9 cellular contexts compared by ENCODE assay signal in the genomic region with DNA sequence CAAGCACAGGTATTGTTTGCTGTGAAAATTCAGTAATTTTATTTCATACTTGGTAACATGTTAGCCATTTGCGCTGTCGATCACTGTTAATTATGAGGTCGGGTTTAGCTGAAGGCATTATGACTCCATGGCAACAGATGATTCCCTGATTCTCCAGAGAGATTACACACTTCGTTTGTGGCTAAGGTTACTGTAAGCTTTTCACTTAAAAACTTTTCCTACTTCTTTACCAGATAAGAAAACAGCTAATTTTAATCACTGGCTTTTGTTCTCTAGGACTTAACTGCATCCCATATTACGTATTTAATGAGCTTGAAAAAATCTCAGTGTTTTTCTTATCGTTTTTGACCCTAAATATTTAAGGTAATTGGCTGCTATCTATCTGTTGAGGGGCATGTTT. TPM values are rescaled to one million over a fixed set of nuclear protein-coding genes. Genes with fewer than 3 reads are reported as not detected.
A peak's percentile ranks its signal among the peaks of the same experiment; 100 is the strongest.
DNase-seq lines count a peak whose midpoint lies in the region; ATAC-seq and TF ChIP-seq lines count a peak whose summit lies in the region.
"Had no signal": no experiment of that assay in that cellular context is flagged by ENCODE, and none has a peak within 500 bp of the region (broad histone marks: within the 10 kb centered on the region; RNA-seq: fewer than 3 reads in every experiment).

No MANE protein-coding gene starts in this region.

- DNase-seq in GM23248, result peak; percentile 27
- peak; percentile 52 for DNase-seq in NCI-H1436 treated with DMSO at 0.1 percent for 48 hours (lab: John Stamatoyannopoulos, UW)
- peak; percentile 47 for DNase-seq in mammary epithelial cell
- DNase-seq in activated naive CD4-positive, alpha-beta T cell treated with Interleukin-2 at 50 U/mL for 16 hours, result no peak
- no peak for DNase-seq in NCI-H510A treated with DMSO at 0.1 percent for 48 hours (lab: John Stamatoyannopoulos, UW)
- DNase-seq: body of pancreas; effector memory CD8-positive, alpha-beta T cell had no signal

- H3K9me2 ChIP-seq in GM23248 (ENCODE audit: insufficient read depth), result no peaks in the 10 kb centered on the region
- H3K9me2 ChIP-seq in neural cell (ENCODE audit: insufficient read depth, low read length), result no peaks in the 10 kb centered on the region

- BruUV-seq in mammary epithelial cell (replicated peaks; lab: Mats Ljungman, UMichigan), result no TSS peak

- H3K4me1 ChIP-seq in GM23248 (ENCODE audit: insufficient read depth), result peaks cover 29% of the 10 kb centered on the region
- H3K4me1 ChIP-seq in mammary epithelial cell (ENCODE audit: insufficient read depth, low read length), result peaks cover 20% of the 10 kb centered on the region

- no peaks in the 10 kb centered on the region for H3K36me3 ChIP-seq in GM23248 (ENCODE audit: low read depth)
- H3K36me3 ChIP-seq in mammary epithelial cell (ENCODE audit: insufficient read depth, low read length), result no peaks in the 10 kb centered on the region
- H3K36me3 ChIP-seq in neural cell (ENCODE audit: insufficient read depth, low read length), result no peaks in the 10 kb centered on the region

- no peak overlapping the region for H3K27ac ChIP-seq in GM23248
- H3K27ac ChIP-seq in mammary epithelial cell (ENCODE audit: insufficient read depth, low read depth, low read length), result peak overlapping the region; percentile 82
- no peak overlapping the region for H3K27ac ChIP-seq in neural cell (ENCODE audit: low read length)
- H3K27ac ChIP-seq: body of pancreas had no signal

- H3K79me2 ChIP-seq in GM23248 (ENCODE audit: insufficient read depth) (peaks cover 73% of the 10 kb centered on the region), mammary epithelial cell (ENCODE audit: insufficient read depth, low read length) (peaks cover 77% of the 10 kb centered on the region), neural cell (replicated peaks; ENCODE audit: insufficient read depth, low read length) (peaks cover 55% of the 10 kb centered on the region)

- no peak for ATAC-seq in GM18873 (IDR thresholded peaks at IDR 0.05; ENCODE audit: low FRiP score, unreplicated experiment)
- ATAC-seq: body of pancreas; effector memory CD8-positive, alpha-beta T cell had no signal

- H3F3A ChIP-seq in GM23248 (ENCODE audit: insufficient read depth) (no peaks in the 10 kb centered on the region), neural cell (ENCODE audit: insufficient read depth, low read length, poor library complexity, severe bottlenecking) (peaks cover 8% of the 10 kb centered on the region)

- H3K9ac ChIP-seq in GM23248, result no peak overlapping the region
- peak overlapping the region; percentile 52 for H3K9ac ChIP-seq in mammary epithelial cell (ENCODE audit: insufficient read depth, low read length)
- no peak overlapping the region for H3K9ac ChIP-seq in neural cell (ENCODE audit: low read length)

- CTCF ChIA-PET in mammary epithelial cell (lab: Charles Lee; ENCODE audit: low non-redundant PET), result no interaction called here

- 65 to 68% methylated on average over 6 of the region's 6 CpGs for WGBS in GM23248 (ENCODE audit: low coverage in 1 of 2, low lambda C conversion rate in 2 of 2, missing lambda C conversion rate in 2 of 2), 2 experiments
- 51% methylated on average over 6 of the region's 6 CpGs for WGBS in mammary epithelial cell (ENCODE audit: low coverage, missing lambda C conversion rate)

- TF ChIP-seq EP300 in neural cell (conservative IDR thresholded peaks at IDR 0.05; ENCODE audit: poor library complexity, severe bottlenecking), result no peak

- TF ChIP-seq CTCF in mammary epithelial cell (conservative IDR thresholded peaks at IDR 0.05 in 1 of 2, IDR thresholded peaks at IDR 0.05 in 1 of 2; ENCODE audit: extremely low read depth in 1 of 2, insufficient read depth in 1 of 2, low read depth in 1 of 2, low read length in 2 of 2), result no peak
- TF ChIP-seq CTCF in neural cell (IDR thresholded peaks at IDR 0.05; ENCODE audit: poor library complexity, severe bottlenecking), result no peak

- intact Hi-C loops in mammary epithelial cell (cut with micrococcal nuclease), result no loop called here

- H3K4me2 ChIP-seq in GM23248 (ENCODE audit: unreplicated experiment) (no peak overlapping the region), mammary epithelial cell (ENCODE audit: insufficient read depth, low read depth, low read length) (peak overlapping the region; percentile 78), neural cell (ENCODE audit: low read length) (no peak overlapping the region)

- H3K9me3 ChIP-seq in GM23248 (ENCODE audit: low read depth) (no peaks in the 10 kb centered on the region), mammary epithelial cell (replicated peaks; ENCODE audit: insufficient read depth, low read length) (no peaks in the 10 kb centered on the region), neural cell (ENCODE audit: low read length) (no peaks in the 10 kb centered on the region)
- H3K9me3 ChIP-seq: body of pancreas had no signal

- dilution Hi-C loops in mammary epithelial cell (cut with HindIII; ENCODE audit: low sequenced_read_pairs), result no loop called here

- H3K27me3 ChIP-seq in GM23248 (replicated peaks; ENCODE audit: insufficient read depth) (no peaks in the 10 kb centered on the region), mammary epithelial cell (ENCODE audit: insufficient read depth, low read length) (no peaks in the 10 kb centered on the region), neural cell (ENCODE audit: insufficient read depth, low read depth, low read length) (no peaks in the 10 kb centered on the region)
- H3K27me3 ChIP-seq: body of pancreas had no signal

- in situ Hi-C loops in GM23248 (cut with MboI) (no loop called here), mammary epithelial cell (cut with MboI; ENCODE audit: low sequenced_read_pairs in 2 of 2) (no loop called here)

- peak overlapping the region; percentile 32 for H2AFZ ChIP-seq in GM23248
- H2AFZ ChIP-seq in mammary epithelial cell (ENCODE audit: low read depth, low read length), result no peak overlapping the region
- H2AFZ ChIP-seq in neural cell (ENCODE audit: low read depth, low read length), result no peak overlapping the region

- no peak for TF ChIP-seq RAD21 in neural cell (conservative IDR thresholded peaks at IDR 0.05)

- H3K4me3 ChIP-seq in GM23248, result no peak overlapping the region
- H3K4me3 ChIP-seq in mammary epithelial cell (replicated peaks in 1 of 3; ENCODE audit: insufficient read depth in 1 of 3, low read depth in 2 of 3, low read length in 3 of 3), result peak overlapping the region; percentile 21 to 77 (median 75)
- peak overlapping the region; percentile 30 for H3K4me3 ChIP-seq in neural cell (ENCODE audit: low read length)
- H3K4me3 ChIP-seq: body of pancreas had no signal

- H4K20me1 ChIP-seq in GM23248 (ENCODE audit: insufficient read depth) (no peaks in the 10 kb centered on the region), mammary epithelial cell (ENCODE audit: insufficient read depth, low read length) (no peaks in the 10 kb centered on the region), neural cell (ENCODE audit: insufficient read depth) (no peaks in the 10 kb centered on the region)

TF ChIP-seq in neural cell, 6 proteins besides CTCF, POLR2A, EP300 and RAD21:
- no peak for TF ChIP-seq MXI1 (conservative IDR thresholded peaks at IDR 0.05; ENCODE audit: poor library complexity, severe bottlenecking)
- no peak for TF ChIP-seq SMC3 (conservative IDR thresholded peaks at IDR 0.05; ENCODE audit: poor library complexity)
- TF ChIP-seq TAF1 (IDR thresholded peaks at IDR 0.05; ENCODE audit: low read depth), result no peak
- TF ChIP-seq POLR2AphosphoS5 (IDR thresholded peaks at IDR 0.05), result no peak
- TF ChIP-seq, protein P1, sequence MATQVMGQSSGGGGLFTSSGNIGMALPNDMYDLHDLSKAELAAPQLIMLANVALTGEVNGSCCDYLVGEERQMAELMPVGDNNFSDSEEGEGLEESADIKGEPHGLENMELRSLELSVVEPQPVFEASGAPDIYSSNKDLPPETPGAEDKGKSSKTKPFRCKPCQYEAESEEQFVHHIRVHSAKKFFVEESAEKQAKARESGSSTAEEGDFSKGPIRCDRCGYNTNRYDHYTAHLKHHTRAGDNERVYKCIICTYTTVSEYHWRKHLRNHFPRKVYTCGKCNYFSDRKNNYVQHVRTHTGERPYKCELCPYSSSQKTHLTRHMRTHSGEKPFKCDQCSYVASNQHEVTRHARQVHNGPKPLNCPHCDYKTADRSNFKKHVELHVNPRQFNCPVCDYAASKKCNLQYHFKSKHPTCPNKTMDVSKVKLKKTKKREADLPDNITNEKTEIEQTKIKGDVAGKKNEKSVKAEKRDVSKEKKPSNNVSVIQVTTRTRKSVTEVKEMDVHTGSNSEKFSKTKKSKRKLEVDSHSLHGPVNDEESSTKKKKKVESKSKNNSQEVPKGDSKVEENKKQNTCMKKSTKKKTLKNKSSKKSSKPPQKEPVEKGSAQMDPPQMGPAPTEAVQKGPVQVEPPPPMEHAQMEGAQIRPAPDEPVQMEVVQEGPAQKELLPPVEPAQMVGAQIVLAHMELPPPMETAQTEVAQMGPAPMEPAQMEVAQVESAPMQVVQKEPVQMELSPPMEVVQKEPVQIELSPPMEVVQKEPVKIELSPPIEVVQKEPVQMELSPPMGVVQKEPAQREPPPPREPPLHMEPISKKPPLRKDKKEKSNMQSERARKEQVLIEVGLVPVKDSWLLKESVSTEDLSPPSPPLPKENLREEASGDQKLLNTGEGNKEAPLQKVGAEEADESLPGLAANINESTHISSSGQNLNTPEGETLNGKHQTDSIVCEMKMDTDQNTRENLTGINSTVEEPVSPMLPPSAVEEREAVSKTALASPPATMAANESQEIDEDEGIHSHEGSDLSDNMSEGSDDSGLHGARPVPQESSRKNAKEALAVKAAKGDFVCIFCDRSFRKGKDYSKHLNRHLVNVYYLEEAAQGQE (IDR thresholded peaks at IDR 0.05; ENCODE audit: borderline replicate concordance), result no peak
- TF ChIP-seq EZH2 (IDR thresholded peaks at IDR 0.05; ENCODE audit: borderline replicate concordance, insufficient read depth, low read length, poor library complexity, severe bottlenecking), result no peak
TF ChIP-seq in neural cell: peak in this region for 0.

RNA-seq across cellular contexts. Expression of a gene that starts 2.1 kb away (rescaled TPM):
- total RNA-seq in GM23248 (2014; rRNA removed; shearing (Covaris generic)), result 5.7 and 6.7 TPM in 2 replicates
- polyA plus RNA-seq in GM23248 (2016; fragmentation: Nextera tagmentation; extraction: Ambion mirVana) (2.9 and 3.4 TPM in 2 replicates), mammary epithelial cell (11.8 TPM), neural cell (15.1 and 15.7 TPM in 2 replicates)
- 10 to 100 TPM; 20.3 to 22.5 TPM for total RNA-seq in mammary epithelial cell
- polyA minus RNA-seq in mammary epithelial cell (8.7 TPM), neural cell (42.6 and 46.2 TPM in 2 replicates)

RNA-seq across cellular contexts. Expression of a gene that starts 2.2 kb away (rescaled TPM):
- 13.7 and 16.5 TPM in 2 replicates for total RNA-seq in GM23248 (2014; rRNA removed; shearing (Covaris generic))
- polyA plus RNA-seq in GM23248 (2016; fragmentation: Nextera tagmentation; extraction: Ambion mirVana) (24.6 and 25.7 TPM in 2 replicates), mammary epithelial cell (26.1 TPM), neural cell (24.2 and 24.4 TPM in 2 replicates)
- 10 to 100 TPM; 22.2 to 29.8 TPM for total RNA-seq in mammary epithelial cell
- polyA minus RNA-seq in mammary epithelial cell (53.0 TPM), neural cell (32.6 and 39.6 TPM in 2 replicates)

Comparison
In these comparisons a context has a peak if more than half of its experiments do, and no peak if none do; other contexts are left out.
1. DNase-seq: peak in GM23248 (single experiment), NCI-H1436 treated with DMSO at 0.1 percent for 48 hours (single experiment) and mammary epithelial cell (single experiment); none in activated naive CD4-positive, alpha-beta T cell treated with Interleukin-2 at 50 U/mL for 16 hours (single experiment) and NCI-H510A treated with DMSO at 0.1 percent for 48 hours (single experiment).